In the genomic region with DNA sequence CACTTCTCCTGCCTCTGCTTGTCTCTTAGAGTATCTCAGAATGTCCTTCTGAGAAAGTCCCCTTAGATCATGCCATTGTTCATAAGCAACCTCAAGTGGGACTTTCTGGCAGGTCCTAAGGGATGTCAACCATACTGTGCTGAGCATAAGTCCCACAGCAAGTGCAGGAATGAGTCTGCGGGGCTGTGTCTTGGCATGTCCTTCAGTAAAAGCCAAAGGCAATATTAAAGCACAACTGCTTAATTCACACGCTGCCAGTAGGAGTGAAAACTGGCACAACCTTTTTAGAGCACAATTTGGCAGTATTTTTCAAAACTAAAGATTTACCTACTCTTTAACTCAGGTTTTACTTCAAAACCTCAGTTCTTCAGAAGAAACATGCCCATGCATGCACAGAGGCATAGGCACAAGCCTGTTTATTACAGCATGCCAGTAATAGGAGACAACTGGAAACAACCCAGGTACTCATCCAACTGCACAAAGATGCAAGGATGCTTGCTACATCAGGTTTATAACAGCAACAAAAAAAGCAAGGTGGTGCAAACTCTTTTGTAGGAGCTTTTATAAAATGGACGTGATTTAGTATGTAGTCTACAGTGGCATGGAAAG, we compare ENCODE assay signal across 11 cellular contexts. TPM values are rescaled to one million over a fixed set of nuclear protein-coding genes. Genes with fewer than 3 reads are reported as not detected.
DNase-seq lines count a peak whose midpoint lies in the region; ATAC-seq and TF ChIP-seq lines count a peak whose summit lies in the region.
"Had no signal": no experiment of that assay in that cellular context is flagged by ENCODE, and none has a peak within 500 bp of the region (broad histone marks: within the 10 kb centered on the region; RNA-seq: fewer than 3 reads in every experiment).

No MANE protein-coding gene starts in this region.

- no peaks in the 10 kb centered on the region for H3K4me1 Mint-ChIP-seq in CD14-positive monocyte
- H3K4me1 Mint-ChIP-seq in nephron progenitor cell, result peaks cover 11% of the 10 kb centered on the region
- peaks cover 27% of the 10 kb centered on the region for H3K4me1 Mint-ChIP-seq in WTC11
- H3K4me1 Mint-ChIP-seq: activated naive CD4-positive, alpha-beta T cell treated with anti-CD3 and anti-CD28 coated beads, Interleukin-2, amount 10 ng/mL, durations not matched to agents 7 days and 5 days had no signal

- H3K9me3 Mint-ChIP-seq in CD14-positive monocyte (no peaks in the 10 kb centered on the region), nephron progenitor cell (no peaks in the 10 kb centered on the region), WTC11 (no peaks in the 10 kb centered on the region)
- H3K9me3 Mint-ChIP-seq in activated naive CD4-positive, alpha-beta T cell treated with anti-CD3 and anti-CD28 coated beads, Interleukin-2, amount 50 U/mL, for 72 hours, result no peaks in the 10 kb centered on the region
- H3K9me3 Mint-ChIP-seq: activated naive CD4-positive, alpha-beta T cell treated with anti-CD3 and anti-CD28 coated beads, Interleukin-2, amount 10 ng/mL, durations not matched to agents 7 days and 5 days had no signal

- POLR2A ChIA-PET in WTC11 (lab: Charles Lee), result no interaction called here

- DNase-seq in epithelial cell of esophagus (ENCODE audit: low read depth) (peak; percentile 83), CD14-positive monocyte (ENCODE audit: low spot score) (no peak), nephron progenitor cell (no peak), WTC11 (ENCODE audit: low spot score) (no peak)
- no peak for DNase-seq in activated naive CD4-positive, alpha-beta T cell treated with anti-CD3 and anti-CD28 coated beads, Interleukin-2, amount 50 U/mL, for 72 hours (ENCODE audit: low spot score in 2 of 2)
- DNase-seq: activated naive CD4-positive, alpha-beta T cell treated with anti-CD3 and anti-CD28 coated beads, Interleukin-2, amount 10 ng/mL, durations not matched to agents 7 days and 5 days; stimulated activated CD8-positive, alpha-beta memory T cell treated with anti-CD3 and anti-CD28 coated beads, Interleukin-4, amount 100 ng/mL, for 48 hours had no signal

- no peak overlapping the region for H3K4me3 Mint-ChIP-seq in CD14-positive monocyte
- H3K4me3 Mint-ChIP-seq in nephron progenitor cell, result no peak overlapping the region
- no peak overlapping the region for H3K4me3 Mint-ChIP-seq in WTC11
- H3K4me3 Mint-ChIP-seq: activated naive CD4-positive, alpha-beta T cell treated with anti-CD3 and anti-CD28 coated beads, Interleukin-2, amount 10 ng/mL, durations not matched to agents 7 days and 5 days had no signal

- TF ChIP-seq CTCF in epithelial cell of esophagus (IDR thresholded peaks at IDR 0.05; ENCODE audit: insufficient read depth, low read depth, low read length, missing control alignments) (peak; percentile 24), CD14-positive monocyte (IDR thresholded peaks at IDR 0.05) (no peak), nephron progenitor cell (IDR thresholded peaks at IDR 0.05) (no peak), WTC11 (IDR thresholded peaks at IDR 0.05) (no peak)

- H3K27ac Mint-ChIP-seq in CD14-positive monocyte, result no peak overlapping the region
- H3K27ac Mint-ChIP-seq in nephron progenitor cell, result no peak overlapping the region
- no peak overlapping the region for H3K27ac Mint-ChIP-seq in WTC11
- H3K27ac Mint-ChIP-seq in activated naive CD4-positive, alpha-beta T cell treated with anti-CD3 and anti-CD28 coated beads, Interleukin-2, amount 50 U/mL, for 72 hours, result no peak overlapping the region
- H3K27ac Mint-ChIP-seq: activated naive CD4-positive, alpha-beta T cell treated with anti-CD3 and anti-CD28 coated beads, Interleukin-2, amount 10 ng/mL, durations not matched to agents 7 days and 5 days had no signal

- H3K4me3 ChIP-seq in epithelial cell of esophagus (ENCODE audit: low read length), result no peak overlapping the region
- H3K4me3 ChIP-seq: HAP-1 had no signal

- H3K27me3 Mint-ChIP-seq in CD14-positive monocyte (ENCODE audit: low read depth in 3 of 3) (peaks cover 4 to 9% (median 7%) of the 10 kb centered on the region in 3 donors), nephron progenitor cell (ENCODE audit: low read depth, poor library complexity) (peaks cover 9% of the 10 kb centered on the region), WTC11 (ENCODE audit: low read depth) (no peaks in the 10 kb centered on the region; the same call in 1 of the 2 replicates)

- intact Hi-C loops in CD14-positive monocyte (cut with micrococcal nuclease), result no loop called here

- H3K36me3 Mint-ChIP-seq in CD14-positive monocyte, result no peaks in the 10 kb centered on the region
- no peaks in the 10 kb centered on the region for H3K36me3 Mint-ChIP-seq in nephron progenitor cell (ENCODE audit: low read depth)
- H3K36me3 Mint-ChIP-seq in WTC11, result no peaks in the 10 kb centered on the region
- H3K36me3 Mint-ChIP-seq in activated naive CD4-positive, alpha-beta T cell treated with anti-CD3 and anti-CD28 coated beads, Interleukin-2, amount 50 U/mL, for 72 hours, result no peaks in the 10 kb centered on the region
- H3K36me3 Mint-ChIP-seq: activated naive CD4-positive, alpha-beta T cell treated with anti-CD3 and anti-CD28 coated beads, Interleukin-2, amount 10 ng/mL, durations not matched to agents 7 days and 5 days had no signal

- CTCF ChIA-PET in WTC11 (lab: Charles Lee), result no interaction called here

- ATAC-seq in GM18502 (IDR thresholded peaks at IDR 0.05; ENCODE audit: poor library complexity, unreplicated experiment), result peak; percentile 68
- peak; percentile 46 for ATAC-seq in GM21515 (IDR thresholded peaks at IDR 0.05; ENCODE audit: unreplicated experiment)
- peak; percentile 45 for ATAC-seq in HG03135 (IDR thresholded peaks at IDR 0.05; ENCODE audit: unreplicated experiment)
- ATAC-seq in WTC11, result no peak
- ATAC-seq in activated naive CD4-positive, alpha-beta T cell treated with anti-CD3 and anti-CD28 coated beads, Interleukin-2, amount 50 U/mL, for 72 hours, result no peak

TF ChIP-seq in WTC11, 78 proteins besides CTCF, POLR2A, EP300 and RAD21 (continues in another document):
- TF ChIP-seq CREB1 (CRISPR knock-in tag; IDR thresholded peaks at IDR 0.05), result no peak
- TF ChIP-seq, protein P1, sequence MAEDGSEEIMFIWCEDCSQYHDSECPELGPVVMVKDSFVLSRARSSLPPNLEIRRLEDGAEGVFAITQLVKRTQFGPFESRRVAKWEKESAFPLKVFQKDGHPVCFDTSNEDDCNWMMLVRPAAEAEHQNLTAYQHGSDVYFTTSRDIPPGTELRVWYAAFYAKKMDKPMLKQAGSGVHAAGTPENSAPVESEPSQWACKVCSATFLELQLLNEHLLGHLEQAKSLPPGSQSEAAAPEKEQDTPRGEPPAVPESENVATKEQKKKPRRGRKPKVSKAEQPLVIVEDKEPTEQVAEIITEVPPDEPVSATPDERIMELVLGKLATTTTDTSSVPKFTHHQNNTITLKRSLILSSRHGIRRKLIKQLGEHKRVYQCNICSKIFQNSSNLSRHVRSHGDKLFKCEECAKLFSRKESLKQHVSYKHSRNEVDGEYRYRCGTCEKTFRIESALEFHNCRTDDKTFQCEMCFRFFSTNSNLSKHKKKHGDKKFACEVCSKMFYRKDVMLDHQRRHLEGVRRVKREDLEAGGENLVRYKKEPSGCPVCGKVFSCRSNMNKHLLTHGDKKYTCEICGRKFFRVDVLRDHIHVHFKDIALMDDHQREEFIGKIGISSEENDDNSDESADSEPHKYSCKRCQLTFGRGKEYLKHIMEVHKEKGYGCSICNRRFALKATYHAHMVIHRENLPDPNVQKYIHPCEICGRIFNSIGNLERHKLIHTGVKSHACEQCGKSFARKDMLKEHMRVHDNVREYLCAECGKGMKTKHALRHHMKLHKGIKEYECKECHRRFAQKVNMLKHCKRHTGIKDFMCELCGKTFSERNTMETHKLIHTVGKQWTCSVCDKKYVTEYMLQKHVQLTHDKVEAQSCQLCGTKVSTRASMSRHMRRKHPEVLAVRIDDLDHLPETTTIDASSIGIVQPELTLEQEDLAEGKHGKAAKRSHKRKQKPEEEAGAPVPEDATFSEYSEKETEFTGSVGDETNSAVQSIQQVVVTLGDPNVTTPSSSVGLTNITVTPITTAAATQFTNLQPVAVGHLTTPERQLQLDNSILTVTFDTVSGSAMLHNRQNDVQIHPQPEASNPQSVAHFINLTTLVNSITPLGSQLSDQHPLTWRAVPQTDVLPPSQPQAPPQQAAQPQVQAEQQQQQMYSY (CRISPR knock-in tag; IDR thresholded peaks at IDR 0.05), result no peak
- TF ChIP-seq, protein P2, sequence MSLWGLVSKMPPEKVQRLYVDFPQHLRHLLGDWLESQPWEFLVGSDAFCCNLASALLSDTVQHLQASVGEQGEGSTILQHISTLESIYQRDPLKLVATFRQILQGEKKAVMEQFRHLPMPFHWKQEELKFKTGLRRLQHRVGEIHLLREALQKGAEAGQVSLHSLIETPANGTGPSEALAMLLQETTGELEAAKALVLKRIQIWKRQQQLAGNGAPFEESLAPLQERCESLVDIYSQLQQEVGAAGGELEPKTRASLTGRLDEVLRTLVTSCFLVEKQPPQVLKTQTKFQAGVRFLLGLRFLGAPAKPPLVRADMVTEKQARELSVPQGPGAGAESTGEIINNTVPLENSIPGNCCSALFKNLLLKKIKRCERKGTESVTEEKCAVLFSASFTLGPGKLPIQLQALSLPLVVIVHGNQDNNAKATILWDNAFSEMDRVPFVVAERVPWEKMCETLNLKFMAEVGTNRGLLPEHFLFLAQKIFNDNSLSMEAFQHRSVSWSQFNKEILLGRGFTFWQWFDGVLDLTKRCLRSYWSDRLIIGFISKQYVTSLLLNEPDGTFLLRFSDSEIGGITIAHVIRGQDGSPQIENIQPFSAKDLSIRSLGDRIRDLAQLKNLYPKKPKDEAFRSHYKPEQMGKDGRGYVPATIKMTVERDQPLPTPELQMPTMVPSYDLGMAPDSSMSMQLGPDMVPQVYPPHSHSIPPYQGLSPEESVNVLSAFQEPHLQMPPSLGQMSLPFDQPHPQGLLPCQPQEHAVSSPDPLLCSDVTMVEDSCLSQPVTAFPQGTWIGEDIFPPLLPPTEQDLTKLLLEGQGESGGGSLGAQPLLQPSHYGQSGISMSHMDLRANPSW (CRISPR knock-in tag; conservative IDR thresholded peaks at IDR 0.05; ENCODE audit: low read depth), result no peak
- no peak for TF ChIP-seq ZNF232 (CRISPR knock-in tag; IDR thresholded peaks at IDR 0.05)
- TF ChIP-seq SMAD3 (CRISPR knock-in tag; IDR thresholded peaks at IDR 0.05; ENCODE audit: borderline replicate concordance), result no peak
- TF ChIP-seq, protein P3, sequence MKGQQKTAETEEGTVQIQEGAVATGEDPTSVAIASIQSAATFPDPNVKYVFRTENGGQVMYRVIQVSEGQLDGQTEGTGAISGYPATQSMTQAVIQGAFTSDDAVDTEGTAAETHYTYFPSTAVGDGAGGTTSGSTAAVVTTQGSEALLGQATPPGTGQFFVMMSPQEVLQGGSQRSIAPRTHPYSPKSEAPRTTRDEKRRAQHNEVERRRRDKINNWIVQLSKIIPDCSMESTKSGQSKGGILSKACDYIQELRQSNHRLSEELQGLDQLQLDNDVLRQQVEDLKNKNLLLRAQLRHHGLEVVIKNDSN (CRISPR knock-in tag; IDR thresholded peaks at IDR 0.05), result no peak

RNA-seq across cellular contexts. Expression of a gene that starts 24.4 kb away (rescaled TPM):
- polyA plus RNA-seq in CD14-positive monocyte, result 10 to 100 TPM; 17.3 to 19.2 TPM
- total RNA-seq in WTC11 (2021), result 54.9 to 70.3 TPM (median 65.2 TPM) in 3 replicates
- 10 to 100 TPM in 1 of 2 donors, 1 to 10 TPM in 1; 5.8 to 12.1 TPM for total RNA-seq in activated naive CD4-positive, alpha-beta T cell treated with anti-CD3 and anti-CD28 coated beads, Interleukin-2, amount 50 U/mL, for 72 hours

Comparison
In these comparisons a context has a peak if more than half of its experiments do, and no peak if none do; other contexts are left out.
1. ATAC-seq: peak in GM18502 (single experiment), GM21515 (single experiment) and HG03135 (single experiment); none in WTC11 (single experiment) and activated naive CD4-positive, alpha-beta T cell treated with anti-CD3 and anti-CD28 coated beads, Interleukin-2, amount 50 U/mL, for 72 hours (0 of 2).